ENCODE assay signal across 2 cellular contexts in genomic region chr9:81633952-81634421, GRCh38.
TF ChIP-seq lines count a peak whose summit lies in the region.

No MANE protein-coding gene starts in this region.

TF ChIP-seq in GM23338, 12 proteins besides CTCF, POLR2A, EP300 and RAD21:
- TF ChIP-seq REST (IDR thresholded peaks at IDR 0.05; ENCODE audit: unreplicated experiment) (no peak), STAT1 (IDR thresholded peaks at IDR 0.05; ENCODE audit: unreplicated experiment) (no peak), ZNF114 (CRISPR knock-in tag; IDR thresholded peaks at IDR 0.05) (no peak), EZH2 (IDR thresholded peaks at IDR 0.05; ENCODE audit: low read depth, unreplicated experiment) (no peak), NANOG (IDR thresholded peaks at IDR 0.05; ENCODE audit: borderline replicate concordance) (no peak), CREB1 (CRISPR knock-in tag; IDR thresholded peaks at IDR 0.05; ENCODE audit: low read depth) (no peak), ZNF462 (CRISPR knock-in tag; IDR thresholded peaks at IDR 0.05) (no peak), EZH2phosphoT487 (IDR thresholded peaks at IDR 0.05; ENCODE audit: unreplicated experiment) (no peak), JUNB (IDR thresholded peaks at IDR 0.05; ENCODE audit: unreplicated experiment) (no peak), ETS1 (IDR thresholded peaks at IDR 0.05) (no peak), POLR2AphosphoS5 (IDR thresholded peaks at IDR 0.05; ENCODE audit: low read depth) (no peak), ZNF331 (CRISPR knock-in tag; IDR thresholded peaks at IDR 0.05; ENCODE audit: low read depth) (no peak)

TF ChIP-seq in HepG2, 621 proteins besides CTCF, POLR2A, EP300 and RAD21 (continues in another document):
- TF ChIP-seq ZNF615 (CRISPR knock-in tag; IDR thresholded peaks at IDR 0.05; ENCODE audit: borderline replicate concordance) (no peak), ATF1 (CRISPR knock-in tag; IDR thresholded peaks at IDR 0.05) (0 out of 2 replicates have a peak, but pooled peaks have one; percentile 26), ZNF609 (CRISPR knock-in tag; IDR thresholded peaks at IDR 0.05; ENCODE audit: borderline replicate concordance) (peak; percentile 56; the same call in 1 of the 2 replicates), ZBTB20 (CRISPR knock-in tag; IDR thresholded peaks at IDR 0.05; ENCODE audit: borderline replicate concordance, low read depth) (peak; percentile 78; the same call in 1 of the 2 replicates), KAT8 (CRISPR knock-in tag; IDR thresholded peaks at IDR 0.05) (peak; percentile 37; the same call in 1 of the 2 replicates), HOXA9 (CRISPR knock-in tag; IDR thresholded peaks at IDR 0.05; ENCODE audit: borderline replicate concordance) (no peak), PHF20 (CRISPR knock-in tag; IDR thresholded peaks at IDR 0.05) (no peak), ZNF20 (CRISPR knock-in tag; IDR thresholded peaks at IDR 0.05) (no peak), ZNF503 (CRISPR knock-in tag; IDR thresholded peaks at IDR 0.05) (no peak), STAG1 (CRISPR knock-in tag; IDR thresholded peaks at IDR 0.05) (peak; percentile 43), FIP1L1 (IDR thresholded peaks at IDR 0.05; ENCODE audit: borderline replicate concordance, insufficient read depth, low read depth, low read length) (no peak), SALL1 (CRISPR knock-in tag; IDR thresholded peaks at IDR 0.05) (peak; percentile 89), ZNF441 (CRISPR knock-in tag; IDR thresholded peaks at IDR 0.05; ENCODE audit: borderline replicate concordance) (no peak), EEA1 (CRISPR knock-in tag; IDR thresholded peaks at IDR 0.05; ENCODE audit: borderline replicate concordance) (no peak), ATF7 (IDR thresholded peaks at IDR 0.05) (no peak), ATF7 (CRISPR knock-in tag; IDR thresholded peaks at IDR 0.05) (no peak), SOX6 (IDR thresholded peaks at IDR 0.05) (no peak), SOX6 (CRISPR knock-in tag; IDR thresholded peaks at IDR 0.05) (peak; percentile 78), MYC (CRISPR knock-in tag; IDR thresholded peaks at IDR 0.05; ENCODE audit: borderline replicate concordance) (no peak; the same call in 1 of the 2 replicates), ZNF574 (CRISPR knock-in tag; IDR thresholded peaks at IDR 0.05) (peak; percentile 42; the same call in 1 of the 2 replicates), NFKB2 (CRISPR knock-in tag; IDR thresholded peaks at IDR 0.05; ENCODE audit: borderline replicate concordance) (peak; percentile 42; the same call in 1 of the 2 replicates), NCOA2 (CRISPR knock-in tag; IDR thresholded peaks at IDR 0.05) (peak; percentile 62), SRF (IDR thresholded peaks at IDR 0.05; ENCODE audit: low read depth, low read length) (no peak), NR2F1 (CRISPR knock-in tag; IDR thresholded peaks at IDR 0.05) (no peak), NFYB (CRISPR knock-in tag; IDR thresholded peaks at IDR 0.05) (no peak), RXRA (CRISPR knock-in tag; IDR thresholded peaks at IDR 0.05) (peak; percentile 39; the same call in 1 of the 2 replicates), FOXP4 (CRISPR knock-in tag; IDR thresholded peaks at IDR 0.05) (peak; percentile 74), FOXA3 (CRISPR knock-in tag; IDR thresholded peaks at IDR 0.05) (peak; percentile 63), FOXO1 (CRISPR knock-in tag; IDR thresholded peaks at IDR 0.05) (peak; percentile 69; the same call in 1 of the 2 replicates), ARNTL (CRISPR knock-in tag; IDR thresholded peaks at IDR 0.05) (no peak), ZBED4 (CRISPR knock-in tag; IDR thresholded peaks at IDR 0.05; ENCODE audit: borderline replicate concordance) (no peak), ZKSCAN8 (CRISPR knock-in tag; IDR thresholded peaks at IDR 0.05; ENCODE audit: borderline replicate concordance) (0 out of 2 replicates have a peak, but pooled peaks have one; percentile 47), RCOR2 (CRISPR knock-in tag; IDR thresholded peaks at IDR 0.05) (peak; percentile 72; the same call in 1 of the 2 replicates), SPEN (CRISPR knock-in tag; IDR thresholded peaks at IDR 0.05; ENCODE audit: low read depth) (peak; percentile 57; the same call in 1 of the 2 replicates), REL (CRISPR knock-in tag; conservative IDR thresholded peaks at IDR 0.05) (no peak), ZNF274 (CRISPR knock-in tag; IDR thresholded peaks at IDR 0.05) (no peak), MYNN (CRISPR knock-in tag; IDR thresholded peaks at IDR 0.05; ENCODE audit: low read depth) (no peak), PITX1 (CRISPR knock-in tag; IDR thresholded peaks at IDR 0.05) (peak; percentile 44; the same call in 1 of the 2 replicates)
- TF ChIP-seq, protein P1, sequence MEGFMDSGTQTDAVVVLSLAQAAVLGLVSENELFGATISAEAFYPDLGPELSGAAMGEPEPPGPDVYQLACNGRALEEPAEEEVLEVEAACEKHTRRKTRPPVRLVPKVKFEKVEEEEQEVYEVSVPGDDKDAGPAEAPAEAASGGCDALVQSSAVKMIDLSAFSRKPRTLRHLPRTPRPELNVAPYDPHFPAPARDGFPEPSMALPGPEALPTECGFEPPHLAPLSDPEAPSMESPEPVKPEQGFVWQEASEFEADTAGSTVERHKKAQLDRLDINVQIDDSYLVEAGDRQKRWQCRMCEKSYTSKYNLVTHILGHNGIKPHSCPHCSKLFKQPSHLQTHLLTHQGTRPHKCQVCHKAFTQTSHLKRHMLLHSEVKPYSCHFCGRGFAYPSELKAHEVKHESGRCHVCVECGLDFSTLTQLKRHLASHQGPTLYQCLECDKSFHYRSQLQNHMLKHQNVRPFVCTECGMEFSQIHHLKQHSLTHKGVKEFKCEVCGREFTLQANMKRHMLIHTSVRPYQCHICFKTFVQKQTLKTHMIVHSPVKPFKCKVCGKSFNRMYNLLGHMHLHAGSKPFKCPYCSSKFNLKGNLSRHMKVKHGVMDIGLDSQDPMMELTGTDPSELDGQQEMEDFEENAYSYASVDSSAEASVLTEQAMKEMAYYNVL (CRISPR knock-in tag; IDR thresholded peaks at IDR 0.05; ENCODE audit: borderline replicate concordance) = 0 out of 2 replicates have a peak, but pooled peaks have one; percentile 56
- TF ChIP-seq, protein P2, sequence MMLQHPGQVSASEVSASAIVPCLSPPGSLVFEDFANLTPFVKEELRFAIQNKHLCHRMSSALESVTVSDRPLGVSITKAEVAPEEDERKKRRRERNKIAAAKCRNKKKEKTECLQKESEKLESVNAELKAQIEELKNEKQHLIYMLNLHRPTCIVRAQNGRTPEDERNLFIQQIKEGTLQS (CRISPR knock-in tag; IDR thresholded peaks at IDR 0.05) = 0 out of 2 replicates have a peak, but pooled peaks have one; percentile 16
- TF ChIP-seq, protein P3, sequence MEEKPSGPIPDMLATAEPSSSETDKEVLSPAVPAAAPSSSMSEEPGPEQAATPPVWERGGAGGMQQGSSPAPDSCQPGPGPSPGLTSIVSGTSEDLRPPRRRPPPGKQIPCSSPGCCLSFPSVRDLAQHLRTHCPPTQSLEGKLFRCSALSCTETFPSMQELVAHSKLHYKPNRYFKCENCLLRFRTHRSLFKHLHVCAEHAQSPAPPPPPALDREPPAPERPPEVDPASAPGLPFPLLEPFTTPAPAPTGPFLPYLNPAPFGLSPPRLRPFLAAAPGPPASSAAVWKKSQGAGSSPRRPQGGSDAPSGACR (CRISPR knock-in tag; IDR thresholded peaks at IDR 0.05) = no peak
